In the genomic region with DNA sequence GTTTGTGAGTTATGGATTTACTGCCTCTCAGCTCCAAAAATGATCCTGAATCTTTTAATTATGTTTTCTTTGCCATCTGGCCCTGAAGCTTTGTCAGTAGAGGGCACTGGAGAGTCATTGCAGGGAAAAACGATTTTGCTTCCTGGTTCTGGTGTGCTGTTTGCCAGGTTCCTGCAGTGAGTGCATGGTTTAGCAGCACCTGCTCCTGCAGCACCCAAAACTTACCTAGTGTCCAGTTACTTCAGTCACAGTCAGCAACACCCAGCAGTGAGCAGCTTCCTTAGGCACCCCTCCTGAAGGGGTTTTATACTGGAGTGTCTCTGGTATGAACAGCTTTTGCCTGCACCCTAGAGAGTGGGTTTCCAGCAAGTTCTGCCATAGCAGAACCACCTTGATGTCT, we compare ENCODE assay signal across 9 cellular contexts. TPM values are rescaled to one million over a fixed set of nuclear protein-coding genes. Genes with fewer than 3 reads are reported as not detected.
DNase-seq lines count a peak whose midpoint lies in the region; ATAC-seq and TF ChIP-seq lines count a peak whose summit lies in the region.
"Had no signal": no experiment of that assay in that cellular context is flagged by ENCODE, and none has a peak within 500 bp of the region (broad histone marks: within the 10 kb centered on the region; RNA-seq: fewer than 3 reads in every experiment).

No MANE protein-coding gene starts in this region.

- peaks cover 8% of the 10 kb centered on the region for H3K4me1 ChIP-seq in CD8-positive, alpha-beta T cell (ENCODE audit: insufficient read depth, low read length)

- no peaks in the 10 kb centered on the region for H3K27me3 ChIP-seq in CD8-positive, alpha-beta T cell (ENCODE audit: insufficient read depth, low read length)

- peak overlapping the region; percentile 34 for H3K27ac Mint-ChIP-seq in CD8-positive, alpha-beta T cell
- H3K27ac Mint-ChIP-seq in nephron progenitor cell, result no peak overlapping the region
- H3K27ac Mint-ChIP-seq: mesothelial cell of epicardium had no signal

- no peaks in the 10 kb centered on the region for H3K27me3 Mint-ChIP-seq in CD8-positive, alpha-beta T cell (ENCODE audit: low read depth)
- no peaks in the 10 kb centered on the region for H3K27me3 Mint-ChIP-seq in nephron progenitor cell (ENCODE audit: low read depth, poor library complexity)

- peak; percentile 7 to 72 (median 38) for DNase-seq in CD8-positive, alpha-beta T cell
- DNase-seq in HS-27A (ENCODE audit: low read depth), result peak; percentile 43
- DNase-seq in NCI-H748 (lab: John Stamatoyannopoulos, UW; ENCODE audit: unreplicated experiment), result peak; percentile 79
- DNase-seq in activated CD8-positive, alpha-beta memory T cell treated with anti-CD3 and anti-CD28 coated beads for 4 hours (ENCODE audit: low read depth in 2 of 2), result peak; percentile 13 to 14
- DNase-seq in nephron progenitor cell, result peak; percentile 26
- no peak for DNase-seq in NCI-H1048 (lab: John Stamatoyannopoulos, UW)

- no peaks in the 10 kb centered on the region for H3K36me3 ChIP-seq in CD8-positive, alpha-beta T cell (ENCODE audit: insufficient read depth, low read length)

- no peak overlapping the region for H3K4me3 ChIP-seq in CD8-positive, alpha-beta T cell (ENCODE audit: low read depth, low read length)

- no peak overlapping the region for H3K27ac ChIP-seq in CD8-positive, alpha-beta T cell (ENCODE audit: low read depth, low read length)

- TF ChIP-seq CTCF in CD8-positive, alpha-beta T cell (IDR thresholded peaks at IDR 0.05), result peak; percentile 91
- TF ChIP-seq CTCF in nephron progenitor cell (IDR thresholded peaks at IDR 0.05), result peak; percentile 71

- peak; percentile 68 for ATAC-seq in CD8-positive, alpha-beta T cell
- ATAC-seq in esophagus mucosa (peak; percentile 64), HG03565 (IDR thresholded peaks at IDR 0.05; ENCODE audit: unreplicated experiment) (no peak)

- POLR2A ChIA-PET in CD8-positive, alpha-beta T cell (lab: Charles Lee), result interaction anchor here (0.8 to 1.8 kb wide), 3 partner anchors 19 to 175 kb away, joined by 3 to 6 read pairs (median 3); no protein-coding TSS in a partner anchor

- H3K4me3 Mint-ChIP-seq in CD8-positive, alpha-beta T cell, result no peak overlapping the region
- H3K4me3 Mint-ChIP-seq in nephron progenitor cell, result no peak overlapping the region
- H3K4me3 Mint-ChIP-seq: mesothelial cell of epicardium had no signal

- intact Hi-C loops in CD8-positive, alpha-beta T cell (cut with DNase I, micrococcal nuclease), result loop anchor here (1.0 to 10.0 kb wide), 6 partner anchors 40 to 1586 kb away; a partner anchor contains a TSS

- CTCF ChIA-PET in CD8-positive, alpha-beta T cell (lab: Charles Lee), result interaction anchor here (0.6 to 3.6 kb wide), 34 partner anchors 8 to 695 kb away, joined by 3 to 52 read pairs (median 4); a partner anchor contains a TSS

- peaks cover 3% of the 10 kb centered on the region for H3K36me3 Mint-ChIP-seq in CD8-positive, alpha-beta T cell
- H3K36me3 Mint-ChIP-seq in nephron progenitor cell (ENCODE audit: low read depth), result peaks cover 13% of the 10 kb centered on the region

- H3K9me3 Mint-ChIP-seq in CD8-positive, alpha-beta T cell, result peaks cover 18% of the 10 kb centered on the region
- H3K9me3 Mint-ChIP-seq in nephron progenitor cell, result peaks cover 29% of the 10 kb centered on the region

- peaks cover 5% of the 10 kb centered on the region for H3K9me3 ChIP-seq in CD8-positive, alpha-beta T cell (ENCODE audit: low read length)

- H3K4me1 Mint-ChIP-seq in CD8-positive, alpha-beta T cell (ENCODE audit: low read depth), result peaks cover 18% of the 10 kb centered on the region
- H3K4me1 Mint-ChIP-seq in nephron progenitor cell, result peaks cover 15% of the 10 kb centered on the region

RNA-seq across cellular contexts. Expression of a gene that starts 6.0 kb away (rescaled TPM):
- 10 to 100 TPM; 54.8 to 56.8 TPM for total RNA-seq in CD8-positive, alpha-beta T cell
- total RNA-seq in esophagus mucosa, result 48.3 TPM

RNA-seq across cellular contexts. Expression of a gene that starts 55.9 kb away (rescaled TPM):
- total RNA-seq in CD8-positive, alpha-beta T cell, result not detected
- total RNA-seq in esophagus mucosa, result not detected
- total RNA-seq: mesothelial cell of epicardium had no signal

RNA-seq across cellular contexts. Expression of a gene that starts 58.2 kb away (rescaled TPM):
- not detected for total RNA-seq in CD8-positive, alpha-beta T cell
- total RNA-seq in esophagus mucosa, result not detected
- total RNA-seq: mesothelial cell of epicardium had no signal
